Comparison of ENCODE assay signal across 8 cellular contexts in genomic region chr22:41524809-41525449, GRCh38. TPM values are rescaled to one million over a fixed set of nuclear protein-coding genes. Genes with fewer than 3 reads are reported as not detected.
A peak's percentile ranks its signal among the peaks of the same experiment; 100 is the strongest.
DNase-seq lines count a peak whose midpoint lies in the region; ATAC-seq and TF ChIP-seq lines count a peak whose summit lies in the region.

No MANE protein-coding gene starts in this region.

- DNase-seq in activated T-cell treated with anti-CD3 and anti-CD28 coated beads for 1 hour (ENCODE audit: low read depth), result peak; percentile 50
- peak in 41 of 42 donors; percentile 39 to 88 (median 72) for DNase-seq in head of caudate nucleus
- DNase-seq in stimulated activated CD4-positive, alpha-beta T cell treated with anti-CD3 and anti-CD28 coated beads, TNF-alpha, amount 100 ng/mL, for 4 hours (ENCODE audit: low read depth in 3 of 3), result peak; percentile 33 to 50 (median 47)
- DNase-seq in lower leg skin (ENCODE audit: low spot score in 2 of 2), result no peak
- DNase-seq in H4 (ENCODE audit: low spot score), result no peak

- TF ChIP-seq POLR2A in lower leg skin (IDR thresholded peaks at IDR 0.05), result no peak

- 71 to 79% methylated on average over 15 to 17 of the region's 17 CpGs for WGBS in lower leg skin, 2 donors

- H3K4me3 ChIP-seq in lower leg skin (ENCODE audit: low read depth, poor library complexity, severe bottlenecking), result no peak overlapping the region

- no peaks in the 10 kb centered on the region for H3K9me3 ChIP-seq in KOPT-K1 (ENCODE audit: insufficient read depth, low read length, poor library complexity, severe bottlenecking)

- intact Hi-C loops in head of caudate nucleus (cut with DNase I), result loop anchor here (5.0 to 10.0 kb wide), 2 partner anchors 123 to 600 kb away; no protein-coding TSS in a partner anchor
- intact Hi-C loops in lower leg skin (cut with DNase I; ENCODE audit: low total_unique reads), result loop anchor here (5.0 kb wide), 1 partner anchor 123 kb away; no protein-coding TSS in a partner anchor

- ATAC-seq in HG03039 (IDR thresholded peaks at IDR 0.05; ENCODE audit: unreplicated experiment) (no peak), GM21619 (IDR thresholded peaks at IDR 0.05; ENCODE audit: unreplicated experiment) (no peak)

- H3K36me3 ChIP-seq in KOPT-K1 (ENCODE audit: insufficient read depth, low read length), result peaks cover 89% of the 10 kb centered on the region

- TF ChIP-seq CTCF in lower leg skin (IDR thresholded peaks at IDR 0.05), result no peak

- peak overlapping the region; percentile 31 for H3K27ac ChIP-seq in KOPT-K1 (ENCODE audit: low read depth, low read length, poor library complexity, severe bottlenecking)

RNA-seq across cellular contexts. Expression of gene POLR3H, which starts 19.3 kb away (rescaled TPM):
- 10 to 100 TPM in 3 of 4 donors, 1 to 10 TPM in 1; 8.7 to 19.7 (median 16.4) TPM for total RNA-seq in lower leg skin
- 22.8 and 23.1 TPM in 2 replicates for total RNA-seq in H4 (2014; rRNA removed; shearing (Covaris generic))

RNA-seq across cellular contexts. Expression of gene CSDC2, which starts 35.9 kb away (rescaled TPM):
- total RNA-seq in lower leg skin, result 1 to 10 TPM in 2 of 4 donors, under 1 TPM in 2; 0.63 to 3.0 (median 1.0) TPM
- total RNA-seq in H4 (2014; rRNA removed; shearing (Covaris generic)), result 0.14 TPM in 1 of 2 replicates, not detected in the other

RNA-seq across cellular contexts. Expression of gene ACO2, which starts 56.0 kb away (rescaled TPM):
- 100 to 1,000 TPM in 1 of 4 donors, 10 to 100 TPM in 3; 64.0 to 103 (median 83.1) TPM for total RNA-seq in lower leg skin
- total RNA-seq in H4 (2014; rRNA removed; shearing (Covaris generic)), result 53.2 and 57.4 TPM in 2 replicates

RNA-seq across cellular contexts. Expression of gene PHF5A, which starts 56.4 kb away (rescaled TPM):
- total RNA-seq in lower leg skin, result 10 to 100 TPM; 44.1 to 51.9 (median 45.4) TPM
- 80.0 and 123 TPM in 2 replicates for total RNA-seq in H4 (2014; rRNA removed; shearing (Covaris generic))

Comparison
In these comparisons a context has a peak if more than half of its experiments do, and no peak if none do; other contexts are left out.
1. DNase-seq: peak in activated T-cell treated with anti-CD3 and anti-CD28 coated beads for 1 hour (single experiment), head of caudate nucleus (41 of 42) and stimulated activated CD4-positive, alpha-beta T cell treated with anti-CD3 and anti-CD28 coated beads, TNF-alpha, amount 100 ng/mL, for 4 hours (3 of 3); none in lower leg skin (0 of 2) and H4 (single experiment).